1 cellular context compared by ENCODE assay signal in genomic region chr10:28533315-28533564, GRCh38.
TF ChIP-seq lines count a peak whose summit lies in the region.

No MANE protein-coding gene starts in this region.

TF ChIP-seq in GM12878, 131 proteins besides CTCF, POLR2A, EP300 and RAD21 (continued from another document):
- no peak for TF ChIP-seq ZNF687 (IDR thresholded peaks at IDR 0.05)
- no peak for TF ChIP-seq IKZF2 (IDR thresholded peaks at IDR 0.05)
- TF ChIP-seq ZNF217 (IDR thresholded peaks at IDR 0.05) = no peak
- TF ChIP-seq LARP7 (IDR thresholded peaks at IDR 0.05) = peak; percentile 60
- no peak for TF ChIP-seq PML (IDR thresholded peaks at IDR 0.05; ENCODE audit: low read length)
- no peak for TF ChIP-seq ATF3 (IDR thresholded peaks at IDR 0.05; ENCODE audit: borderline replicate concordance, extremely low read depth, low read depth, low read length)
- 0 out of 4 replicates have a peak, but pooled peaks of 1 of the 2 experiments have one; percentile 3 for TF ChIP-seq BHLHE40 (IDR thresholded peaks at IDR 0.05; ENCODE audit: borderline replicate concordance in 1 of 2, low read depth in 2 of 2, low read length in 1 of 2)
- no peak for TF ChIP-seq ESRRA (IDR thresholded peaks at IDR 0.05; ENCODE audit: low read length)
- TF ChIP-seq USF1 (IDR thresholded peaks at IDR 0.05; ENCODE audit: borderline replicate concordance, extremely low read length, insufficient read depth, low read depth, low read length) = no peak
- no peak for TF ChIP-seq MAX (IDR thresholded peaks at IDR 0.05; ENCODE audit: low read depth, low read length)
- no peak for TF ChIP-seq BCL11A (IDR thresholded peaks at IDR 0.05; ENCODE audit: low read depth, low read length)
- TF ChIP-seq HDAC6 (IDR thresholded peaks at IDR 0.05; ENCODE audit: unreplicated experiment) = no peak
- no peak for TF ChIP-seq BCL3 (IDR thresholded peaks at IDR 0.05; ENCODE audit: borderline replicate concordance, insufficient read depth, low read depth, low read length, poor library complexity, severe bottlenecking)
- TF ChIP-seq MEF2B (IDR thresholded peaks at IDR 0.05; ENCODE audit: partially characterized antibody, poor library complexity, severe bottlenecking) = no peak
- TF ChIP-seq KAT2A (conservative IDR thresholded peaks at IDR 0.05; ENCODE audit: control insufficient read depth, low read depth, low read length) = no peak
- no peak for TF ChIP-seq BMI1 (IDR thresholded peaks at IDR 0.05; ENCODE audit: borderline replicate concordance)
- no peak for TF ChIP-seq POU2F2 (IDR thresholded peaks at IDR 0.05; ENCODE audit: borderline replicate concordance, low read depth, low read length)
- no peak for TF ChIP-seq CHD4 (IDR thresholded peaks at IDR 0.05)
- TF ChIP-seq IRF3 (IDR thresholded peaks at IDR 0.05) = no peak
- TF ChIP-seq CEBPB (IDR thresholded peaks at IDR 0.05; ENCODE audit: borderline replicate concordance in 1 of 2, low read depth in 2 of 2, low read length in 2 of 2) = no peak
- no peak for TF ChIP-seq EZH2 (IDR thresholded peaks at IDR 0.05; ENCODE audit: borderline replicate concordance, control insufficient read depth, low read depth, low read length)
- TF ChIP-seq BACH1 (IDR thresholded peaks at IDR 0.05; ENCODE audit: borderline replicate concordance) = peak; percentile 36; the same call in 1 of the 2 replicates
- TF ChIP-seq SMARCA5 (IDR thresholded peaks at IDR 0.05) = 0 out of 2 replicates have a peak, but pooled peaks have one; percentile 17
- no peak for TF ChIP-seq SPI1 (IDR thresholded peaks at IDR 0.05; ENCODE audit: borderline replicate concordance, insufficient read depth, low read depth, low read length)
- no peak for TF ChIP-seq FOXK2 (IDR thresholded peaks at IDR 0.05)
- no peak for TF ChIP-seq SRF (IDR thresholded peaks at IDR 0.05; ENCODE audit: low read depth in 2 of 2, low read length in 2 of 2)
- no peak for TF ChIP-seq PAX5 (IDR thresholded peaks at IDR 0.05; ENCODE audit: borderline replicate concordance, low read depth, low read length)
